ENCODE assay signal across 9 cellular contexts in the genomic region with DNA sequence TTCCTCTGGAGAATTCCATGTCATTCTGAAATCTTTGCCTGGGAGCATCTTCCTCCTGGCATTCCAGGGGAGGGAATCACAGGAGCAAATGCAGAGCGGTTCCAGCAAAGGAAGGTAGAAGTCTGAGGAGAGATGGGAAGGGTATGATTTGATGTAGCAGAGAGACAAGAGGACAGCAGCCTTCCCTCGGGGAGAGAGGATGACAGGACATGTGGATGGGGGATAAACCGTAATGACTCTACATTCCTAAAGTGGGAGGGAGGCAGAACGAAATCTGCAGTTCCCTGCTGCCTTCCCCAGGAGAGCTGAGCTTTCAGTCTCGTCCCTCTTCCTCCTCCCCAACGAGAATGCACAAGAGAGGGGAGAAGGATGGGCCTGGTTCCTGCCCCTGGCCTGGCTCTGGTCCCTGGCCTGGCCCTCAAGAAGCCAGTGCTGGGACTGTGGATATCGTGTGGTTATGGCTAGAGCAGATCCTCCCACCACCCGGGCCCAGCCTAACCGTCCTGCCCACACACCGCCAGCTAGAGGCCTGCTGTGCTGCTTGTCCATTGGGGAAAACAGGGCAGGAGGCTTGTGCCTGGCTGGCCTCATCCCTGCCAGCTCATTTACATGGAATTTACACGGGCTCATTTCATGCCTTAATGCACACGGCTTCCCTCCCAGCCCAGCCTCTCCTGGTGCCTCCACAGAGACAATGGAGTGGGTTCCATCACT. TPM values are rescaled to one million over a fixed set of nuclear protein-coding genes. Genes with fewer than 3 reads are reported as not detected.
A peak's percentile ranks its signal among the peaks of the same experiment; 100 is the strongest.
DNase-seq lines count a peak whose midpoint lies in the region; ATAC-seq and TF ChIP-seq lines count a peak whose summit lies in the region.
"Had no signal": no experiment of that assay in that cellular context is flagged by ENCODE, and none has a peak within 500 bp of the region (broad histone marks: within the 10 kb centered on the region; RNA-seq: fewer than 3 reads in every experiment).

No MANE protein-coding gene starts in this region.

- DNase-seq in AG08395 (ENCODE audit: low spot score) = peak; percentile 98
- DNase-seq in HCT116 (ENCODE audit: low read depth, low spot score) = no peak
- peak; percentile 85 for DNase-seq in adipocyte (ENCODE audit: low read depth)
- DNase-seq in left kidney (ENCODE audit: low read depth, low spot score) = peak; percentile 94

- H3K4me1 ChIP-seq in HCT116 (ENCODE audit: control insufficient read depth in 1 of 2, insufficient read depth in 2 of 2, low read length in 2 of 2) (peaks cover 18 to 55% of the 10 kb centered on the region in 2 experiments), adipocyte (ENCODE audit: control insufficient read depth, insufficient read depth, low read length) (peaks cover 44% of the 10 kb centered on the region)

- H3K4me2 ChIP-seq in HCT116 (ENCODE audit: low read length) = peak overlapping the region; percentile 71

- H3K36me3 ChIP-seq in HCT116 (ENCODE audit: control insufficient read depth in 1 of 2, insufficient read depth in 2 of 2, low read length in 2 of 2) (peaks cover 0 to 9% of the 10 kb centered on the region in 2 experiments; a peak in 1 of 4 replicates), adipocyte (ENCODE audit: control insufficient read depth, insufficient read depth, low read length, severe bottlenecking) (peaks cover 15% of the 10 kb centered on the region)

- H3K27ac ChIP-seq in HCT116 (ENCODE audit: low read depth, low read length) = peak overlapping the region; percentile 54

- H3K79me2 ChIP-seq in HCT116 (ENCODE audit: insufficient read depth, low read length) = no peaks in the 10 kb centered on the region

- ATAC-seq in HCT116 (peak; percentile 88), HG02623 (IDR thresholded peaks at IDR 0.05; ENCODE audit: unreplicated experiment) (no peak), esophagus mucosa (no peak), GM21717 (IDR thresholded peaks at IDR 0.05; ENCODE audit: unreplicated experiment) (no peak), HG03442 (IDR thresholded peaks at IDR 0.05; ENCODE audit: unreplicated experiment) (no peak)
- ATAC-seq: left lobe of liver had no signal

- RAD21 ChIA-PET in HCT116 (lab: Charles Lee; ENCODE audit: low non-redundant PET in 1 of 2, low total read pairs in 2 of 2, uncharacterized antibody in 2 of 2, unreplicated experiment in 2 of 2) = no interaction called here

- TF ChIP-seq RAD21 in HCT116 (IDR thresholded peaks at IDR 0.05; ENCODE audit: low read depth) = no peak

- H3K9ac ChIP-seq in HCT116 (ENCODE audit: low read length) (peak overlapping the region; percentile 55), adipocyte (ENCODE audit: low read length) (peak overlapping the region; percentile 74)

- no TSS peak for BruUV-seq in HCT116 (replicated peaks; lab: Mats Ljungman, UMichigan)

- POLR2A ChIA-PET in HCT116 (lab: Charles Lee) = interaction anchor here (0.8 to 1.7 kb wide), 6 partner anchors 10 to 54 kb away, joined by 3 to 7 read pairs (median 4); partner anchors contain the start of genes SEMA7A and UBL7

- no peaks in the 10 kb centered on the region for H4K20me1 ChIP-seq in HCT116 (ENCODE audit: insufficient read depth)

- no peaks in the 10 kb centered on the region for H3K9me2 ChIP-seq in HCT116 (ENCODE audit: insufficient read depth)

- TF ChIP-seq CTCF in HCT116 (IDR thresholded peaks at IDR 0.05 in 2 of 3, conservative IDR thresholded peaks at IDR 0.05 in 1 of 3; ENCODE audit: borderline replicate concordance in 1 of 3, insufficient read depth in 1 of 3, low read depth in 2 of 3, low read length in 2 of 3) = no peak

- H3K4me3 ChIP-seq in HCT116 (replicated peaks in 1 of 2; ENCODE audit: low read depth in 1 of 2, low read length in 2 of 2) = peak overlapping the region in 1 of 2 experiments; percentile 28; a peak in 1 of 4 replicates
- H3K4me3 ChIP-seq in adipocyte (ENCODE audit: low read length) = no peak overlapping the region

- CTCF ChIA-PET in HCT116 (lab: Charles Lee) = interaction anchor here (1.0 kb wide), 1 partner anchor 25 kb away, joined by 4 read pairs; no protein-coding TSS in a partner anchor

- intact Hi-C loops in HCT116 (cut with micrococcal nuclease) = no loop called here

- H3K27me3 ChIP-seq in HCT116 (ENCODE audit: insufficient read depth, low read length) (no peaks in the 10 kb centered on the region), adipocyte (replicated peaks; ENCODE audit: control insufficient read depth, insufficient read depth, low read length) (no peaks in the 10 kb centered on the region)

- no peak overlapping the region for H2AFZ ChIP-seq in HCT116 (ENCODE audit: low read depth, low read length, poor library complexity, severe bottlenecking)

- H3K9me3 ChIP-seq in HCT116 (ENCODE audit: control insufficient read depth in 1 of 2, insufficient read depth in 1 of 2, low read depth in 1 of 2, low read length in 2 of 2) (no peaks in the 10 kb centered on the region), adipocyte (ENCODE audit: control insufficient read depth, low read length) (no peaks in the 10 kb centered on the region)

- no peak for TF ChIP-seq POLR2A in HCT116 (IDR thresholded peaks at IDR 0.05; ENCODE audit: borderline replicate concordance, extremely low read depth, insufficient read depth, insufficient read length)

TF ChIP-seq in HCT116, 20 proteins besides CTCF, POLR2A, EP300 and RAD21:
- TF ChIP-seq JUND (IDR thresholded peaks at IDR 0.05) (no peak), POLR2AphosphoS5 (IDR thresholded peaks at IDR 0.05; ENCODE audit: low read depth, low read length) (no peak), TCF7L2 (IDR thresholded peaks at IDR 0.05; ENCODE audit: borderline replicate concordance, extremely low read depth, insufficient read depth, insufficient read length) (no peak), ZNF274 (IDR thresholded peaks at IDR 0.05; ENCODE audit: low read depth, low read length) (no peak), EGR1 (IDR thresholded peaks at IDR 0.05; ENCODE audit: low read depth) (no peak), ATF3 (IDR thresholded peaks at IDR 0.05) (no peak), ELF1 (IDR thresholded peaks at IDR 0.05; ENCODE audit: borderline replicate concordance, low read depth) (no peak), SIN3A (IDR thresholded peaks at IDR 0.05; ENCODE audit: low read depth) (no peak), FOSL1 (IDR thresholded peaks at IDR 0.05; ENCODE audit: low read depth) (no peak)

RNA-seq across cellular contexts. Expression of gene SEMA7A, which starts 26.6 kb away (rescaled TPM):
- total RNA-seq in HCT116 (2021; ENCODE audit: unreplicated experiment) = 13.8 TPM
- 11.9 and 16.8 TPM in 2 replicates for polyA plus RNA-seq in HCT116 (2012)
- 4.0 TPM for total RNA-seq in esophagus mucosa

RNA-seq across cellular contexts. Expression of gene CYP11A1, which starts 39.7 kb away (rescaled TPM):
- total RNA-seq in HCT116 (2021; ENCODE audit: unreplicated experiment) = 0.57 TPM
- polyA plus RNA-seq in HCT116 (2012) = 0.25 and 0.27 TPM in 2 replicates
- total RNA-seq in esophagus mucosa = 3.2 TPM

RNA-seq across cellular contexts. Expression of gene UBL7, which starts 53.8 kb away (rescaled TPM):
- 65.3 TPM for total RNA-seq in HCT116 (2021; ENCODE audit: unreplicated experiment)
- 49.5 and 70.5 TPM in 2 replicates for polyA plus RNA-seq in HCT116 (2012)
- 28.2 TPM for total RNA-seq in esophagus mucosa
